ENCODE assay signal across 21 cellular contexts in genomic region chr12:84174115-84174514, GRCh38.
A peak's percentile ranks its signal among the peaks of the same experiment; 100 is the strongest.
DNase-seq lines count a peak whose midpoint lies in the region; FAIRE-seq and TF ChIP-seq lines count a peak whose summit lies in the region.
"Had no signal": no experiment of that assay in that cellular context is flagged by ENCODE, and none has a peak within 500 bp of the region (broad histone marks: within the 10 kb centered on the region; RNA-seq: fewer than 3 reads in every experiment).

No MANE protein-coding gene starts in this region.

- H3K4me1 ChIP-seq in BE2C (no peaks in the 10 kb centered on the region), H9 (ENCODE audit: insufficient read depth, low read length) (no peaks in the 10 kb centered on the region), kidney (ENCODE audit: control insufficient read depth in 1 of 2, insufficient read depth in 1 of 2, low read depth in 1 of 2, low read length in 2 of 2) (no peaks in the 10 kb centered on the region), spleen (no peaks in the 10 kb centered on the region)
- H3K4me1 ChIP-seq: BLaER1 treated with 17β-estradiol and CSF1 and Interleukin-3, amounts not matched to agents 10 nM and 100 nM had no signal

- no peak overlapping the region for H4K8ac ChIP-seq in H9 (replicated peaks; ENCODE audit: insufficient read length, low read depth, low read length)

- H3K23me2 ChIP-seq in H9 (ENCODE audit: insufficient read length, low read depth, low read length, poor library complexity, severe bottlenecking): no peaks in the 10 kb centered on the region

- no peak overlapping the region for H3K23ac ChIP-seq in H9 (ENCODE audit: insufficient read length, low read depth, low read length)

- no peaks in the 10 kb centered on the region; the same call in 1 of the 2 replicates for H3K27me3 Mint-ChIP-seq in H9 (ENCODE audit: low read depth)
- H3K27me3 Mint-ChIP-seq: B cell; CD4-positive, alpha-beta T cell; CD8-positive, alpha-beta memory T cell had no signal

- H3K56ac ChIP-seq in H9 (ENCODE audit: insufficient read length, low read depth, low read length): no peak overlapping the region

- H2BK20ac ChIP-seq in H9 (ENCODE audit: low read depth, low read length, poor library complexity, severe bottlenecking): no peak overlapping the region

- no peak overlapping the region for H4K91ac ChIP-seq in H9 (ENCODE audit: insufficient read length, low read depth, low read length)

- no peaks in the 10 kb centered on the region for H3K9me3 Mint-ChIP-seq in H9

- no peaks in the 10 kb centered on the region for H3K4me1 Mint-ChIP-seq in H9
- H3K4me1 Mint-ChIP-seq: B cell; CD14-positive monocyte; CD8-positive, alpha-beta memory T cell; GM23338 had no signal

- H2BK12ac ChIP-seq in H9 (ENCODE audit: insufficient read length, low read depth, low read length): no peak overlapping the region

- H3K4ac ChIP-seq in H9 (ENCODE audit: low read depth, low read length): no peak overlapping the region

- no peak overlapping the region for H3K27ac ChIP-seq in H9 (ENCODE audit: insufficient read length, low read depth, low read length)
- no peak overlapping the region for H3K27ac ChIP-seq in kidney (ENCODE audit: low read depth in 2 of 2, low read length in 2 of 2)
- no peak overlapping the region for H3K27ac ChIP-seq in spleen
- H3K27ac ChIP-seq: BLaER1 treated with 17β-estradiol and CSF1 and Interleukin-3, amounts not matched to agents 10 nM and 100 nM had no signal

- no peak overlapping the region for H2AFZ ChIP-seq in H9 (ENCODE audit: low read length)
- H2AFZ ChIP-seq: GM23338 had no signal

- 0 out of 2 replicates have a peak overlapping the region, but pooled peaks have one; percentile 43 for H3K14ac ChIP-seq in H9 (ENCODE audit: insufficient read depth, low read length)

- no peak overlapping the region for H2BK5ac ChIP-seq in H9 (ENCODE audit: insufficient read length, low read length)

- no peak overlapping the region for H3K27ac Mint-ChIP-seq in H9
- H3K27ac Mint-ChIP-seq: B cell; CD14-positive monocyte; CD4-positive, alpha-beta T cell; CD8-positive, alpha-beta memory T cell; GM23338 had no signal

- H3K36me3 Mint-ChIP-seq in H9 (ENCODE audit: insufficient read depth in 1 of 3, low read depth in 3 of 3): no peaks in the 10 kb centered on the region
- H3K36me3 Mint-ChIP-seq: CD14-positive monocyte; CD8-positive, alpha-beta memory T cell had no signal

- no peak for FAIRE-seq in kidney (lab: Jason Lieb, UNC)
- FAIRE-seq: D721Med, GM12878, GM19239, H54 had no signal

- H3K9me3 ChIP-seq in BE2C (no peaks in the 10 kb centered on the region), H9 (ENCODE audit: control insufficient read depth, low read depth, low read length) (no peaks in the 10 kb centered on the region), kidney (ENCODE audit: control insufficient read depth in 1 of 2, low read length in 2 of 2) (no peaks in the 10 kb centered on the region), spleen (peaks cover 0 to 15% (median 0%) of the 10 kb centered on the region in 8 donors)

- H3K79me1 ChIP-seq in H9 (ENCODE audit: insufficient read depth, low read depth, low read length, poor library complexity, severe bottlenecking): no peaks in the 10 kb centered on the region

- no peak overlapping the region for H2BK120ac ChIP-seq in H9 (ENCODE audit: low read depth, low read length, poor library complexity, severe bottlenecking)

- H3K4me3 Mint-ChIP-seq in H9: no peak overlapping the region
- H3K4me3 Mint-ChIP-seq: B cell; CD14-positive monocyte; CD4-positive, alpha-beta T cell; CD8-positive, alpha-beta memory T cell; GM23338 had no signal

- TF ChIP-seq CTCF in BE2C (IDR thresholded peaks at IDR 0.05; ENCODE audit: low read depth, low read length) (no peak), H9 (conservative IDR thresholded peaks at IDR 0.05) (no peak), kidney (IDR thresholded peaks at IDR 0.05; ENCODE audit: borderline replicate concordance, extremely low read depth, insufficient read depth) (no peak), spleen (IDR thresholded peaks at IDR 0.05 in 8 of 11, conservative IDR thresholded peaks at IDR 0.05 in 3 of 11) (no peak)

- no peak for TF ChIP-seq POLR2A in spleen (IDR thresholded peaks at IDR 0.05)

- H3K36me3 ChIP-seq in BE2C (no peaks in the 10 kb centered on the region), kidney (ENCODE audit: control insufficient read depth in 1 of 2, insufficient read depth in 2 of 2, low read length in 2 of 2) (no peaks in the 10 kb centered on the region), spleen (no peaks in the 10 kb centered on the region)
- H3K36me3 ChIP-seq: BLaER1 treated with 17β-estradiol and CSF1 and Interleukin-3, amounts not matched to agents 10 nM and 100 nM had no signal

- DNase-seq in BE2C (peak; percentile 58), H9 (no peak), kidney (peak; percentile 59), spleen (peak; percentile 54), AG20443 (ENCODE audit: low spot score) (no peak)
- DNase-seq in stimulated activated CD8-positive, alpha-beta memory T cell treated with anti-CD3 and anti-CD28 coated beads, Interleukin-4, amount 100 ng/mL, for 48 hours: no peak
- DNase-seq: CD4-positive, alpha-beta T cell; CD8-positive, alpha-beta memory T cell; DMS 273 treated with DMSO at 0.1 percent for 48 hours; DMS79; EL; GDM1; HCEC 1CT had no signal

- intact Hi-C loops in kidney (cut with DNase I): no loop called here
- intact Hi-C loops in spleen (cut with DNase I; ENCODE audit: low total_unique reads): no loop called here

- H4K5ac ChIP-seq in H9 (ENCODE audit: insufficient read length, low read depth, low read length): no peak overlapping the region

- H3K79me2 ChIP-seq in H9 (ENCODE audit: insufficient read depth, low read length): no peaks in the 10 kb centered on the region

- H3K4me2 ChIP-seq in H9 (ENCODE audit: insufficient read depth, insufficient read length, low read length): no peak overlapping the region
- H3K4me2 ChIP-seq: BLaER1 treated with 17β-estradiol and CSF1 and Interleukin-3, amounts not matched to agents 10 nM and 100 nM; GM23338 had no signal

- H3K18ac ChIP-seq in H9 (ENCODE audit: insufficient read length, low read depth, low read length): no peak overlapping the region

- H3K4me3 ChIP-seq in BE2C (ENCODE audit: low read depth, low read length): no peak overlapping the region
- no peak overlapping the region for H3K4me3 ChIP-seq in kidney (ENCODE audit: low read length in 2 of 2)
- no peak overlapping the region for H3K4me3 ChIP-seq in spleen
- H3K4me3 ChIP-seq: BLaER1 treated with 17β-estradiol and CSF1 and Interleukin-3, amounts not matched to agents 10 nM and 100 nM; GM12878; GM23338 had no signal

- no peaks in the 10 kb centered on the region for H4K20me1 ChIP-seq in H9 (ENCODE audit: control insufficient read depth, insufficient read depth, insufficient read length)
- H4K20me1 ChIP-seq: BLaER1 treated with 17β-estradiol and CSF1 and Interleukin-3, amounts not matched to agents 10 nM and 100 nM had no signal

- no peak overlapping the region for H2BK15ac ChIP-seq in H9 (ENCODE audit: low read depth, low read length)

- no CpG with 5 or more reads among the region's 5 CpGs for WGBS in H9 (ENCODE audit: extremely low coverage, insufficient read length, low lambda C conversion rate)
- 68 to 84% (median 78%) methylated on average over 3 to 5 of the region's 5 CpGs for WGBS in spleen, 5 donors

- H3K9ac ChIP-seq in H9 (ENCODE audit: extremely low read depth, insufficient read length, low read length): no peak overlapping the region
- H3K9ac ChIP-seq in kidney (ENCODE audit: low read length in 2 of 2): no peak overlapping the region
- H3K9ac ChIP-seq: BLaER1 treated with 17β-estradiol and CSF1 and Interleukin-3, amounts not matched to agents 10 nM and 100 nM had no signal

- no peak overlapping the region for H2AK5ac ChIP-seq in H9 (ENCODE audit: insufficient read length, low read length)

- H3K27me3 ChIP-seq in BE2C (no peaks in the 10 kb centered on the region), H9 (ENCODE audit: insufficient read depth, low read length) (no peaks in the 10 kb centered on the region), spleen (replicated peaks in 1 of 7) (no peaks in the 10 kb centered on the region)
- H3K27me3 ChIP-seq: BLaER1 treated with 17β-estradiol and CSF1 and Interleukin-3, amounts not matched to agents 10 nM and 100 nM had no signal

- H3T11ph ChIP-seq in H9 (ENCODE audit: low read length): no peak overlapping the region

Comparison
In these comparisons a context has a peak if more than half of its experiments do, and no peak if none do; other contexts are left out.
1. DNase-seq: peak in BE2C (single experiment), kidney (single experiment) and spleen (single experiment); none in H9 (single experiment), AG20443 (single experiment) and stimulated activated CD8-positive, alpha-beta memory T cell treated with anti-CD3 and anti-CD28 coated beads, Interleukin-4, amount 100 ng/mL, for 48 hours (single experiment).